ENCODE assay signal across 9 cellular contexts in genomic region chr1:179083533-179083932, GRCh38.
DNase-seq lines count a peak whose midpoint lies in the region; ATAC-seq lines count a peak whose summit lies in the region.
"Had no signal": no experiment of that assay in that cellular context is flagged by ENCODE, and none has a peak within 500 bp of the region (broad histone marks: within the 10 kb centered on the region; RNA-seq: fewer than 3 reads in every experiment).

No MANE protein-coding gene starts in this region.

- peak overlapping the region; percentile 95 for H3K27ac Mint-ChIP-seq in stimulated activated naive CD8-positive, alpha-beta T cell treated with anti-CD3 and anti-CD28 coated beads, Interleukin-15, Interleukin-2, amounts not matched to agents 100 ng/mL and 50 ng/mL, for 24 hours
- H3K27ac Mint-ChIP-seq in central memory CD8-positive, alpha-beta T cell (ENCODE audit: low read depth): peak overlapping the region; percentile 96

- no peaks in the 10 kb centered on the region for H3K9me3 Mint-ChIP-seq in stimulated activated naive CD8-positive, alpha-beta T cell treated with anti-CD3 and anti-CD28 coated beads, Interleukin-15, Interleukin-2, amounts not matched to agents 100 ng/mL and 50 ng/mL, for 24 hours
- H3K9me3 Mint-ChIP-seq in central memory CD8-positive, alpha-beta T cell: no peaks in the 10 kb centered on the region

- no peak for ATAC-seq in stimulated activated naive CD8-positive, alpha-beta T cell treated with anti-CD3 and anti-CD28 coated beads, Interleukin-15, Interleukin-2, amounts not matched to agents 100 U/mL and 50 U/mL, for 24 hours
- no peak for ATAC-seq in central memory CD8-positive, alpha-beta T cell (replicated peaks; ENCODE audit: extremely low read depth, poor library complexity, severe bottlenecking)
- no peak for ATAC-seq in HG03097 (IDR thresholded peaks at IDR 0.05; ENCODE audit: low FRiP score, unreplicated experiment)
- ATAC-seq in GM21737 (IDR thresholded peaks at IDR 0.05; ENCODE audit: unreplicated experiment): no peak

- no peak for DNase-seq in stimulated activated naive CD8-positive, alpha-beta T cell treated with anti-CD3 and anti-CD28 coated beads, Interleukin-15, Interleukin-2, amounts not matched to agents 100 U/mL and 50 U/mL, for 24 hours
- DNase-seq in NCI-H1048 (lab: John Stamatoyannopoulos, UW): peak; percentile 64
- DNase-seq in central memory CD8-positive, alpha-beta T cell (ENCODE audit: low spot score in 2 of 2): no peak
- DNase-seq in NCI-H2081 (lab: John Stamatoyannopoulos, UW): no peak
- no peak for DNase-seq in NCI-H1417 treated with DMSO at 0.1 percent for 48 hours (lab: John Stamatoyannopoulos, UW)
- DNase-seq: left ventricle myocardium superior had no signal

- peak overlapping the region; percentile 97 for H3K4me3 Mint-ChIP-seq in stimulated activated naive CD8-positive, alpha-beta T cell treated with anti-CD3 and anti-CD28 coated beads, Interleukin-15, Interleukin-2, amounts not matched to agents 100 ng/mL and 50 ng/mL, for 24 hours
- H3K4me3 Mint-ChIP-seq in central memory CD8-positive, alpha-beta T cell: peak overlapping the region; percentile 95

- H3K4me1 Mint-ChIP-seq in stimulated activated naive CD8-positive, alpha-beta T cell treated with anti-CD3 and anti-CD28 coated beads, Interleukin-15, Interleukin-2, amounts not matched to agents 100 ng/mL and 50 ng/mL, for 24 hours (ENCODE audit: low read depth): peaks cover 33% of the 10 kb centered on the region
- H3K4me1 Mint-ChIP-seq in central memory CD8-positive, alpha-beta T cell: peaks cover 25% of the 10 kb centered on the region

- H3K36me3 Mint-ChIP-seq in stimulated activated naive CD8-positive, alpha-beta T cell treated with anti-CD3 and anti-CD28 coated beads, Interleukin-15, Interleukin-2, amounts not matched to agents 100 ng/mL and 50 ng/mL, for 24 hours (ENCODE audit: low read depth): peaks cover 13% of the 10 kb centered on the region
- peaks cover 17% of the 10 kb centered on the region for H3K36me3 Mint-ChIP-seq in central memory CD8-positive, alpha-beta T cell (ENCODE audit: insufficient read depth)

- H3K27me3 Mint-ChIP-seq in stimulated activated naive CD8-positive, alpha-beta T cell treated with anti-CD3 and anti-CD28 coated beads, Interleukin-15, Interleukin-2, amounts not matched to agents 100 ng/mL and 50 ng/mL, for 24 hours: no peaks in the 10 kb centered on the region
- no peaks in the 10 kb centered on the region for H3K27me3 Mint-ChIP-seq in central memory CD8-positive, alpha-beta T cell
